Comparison of ENCODE assay signal across 8 cellular contexts in the genomic region with DNA sequence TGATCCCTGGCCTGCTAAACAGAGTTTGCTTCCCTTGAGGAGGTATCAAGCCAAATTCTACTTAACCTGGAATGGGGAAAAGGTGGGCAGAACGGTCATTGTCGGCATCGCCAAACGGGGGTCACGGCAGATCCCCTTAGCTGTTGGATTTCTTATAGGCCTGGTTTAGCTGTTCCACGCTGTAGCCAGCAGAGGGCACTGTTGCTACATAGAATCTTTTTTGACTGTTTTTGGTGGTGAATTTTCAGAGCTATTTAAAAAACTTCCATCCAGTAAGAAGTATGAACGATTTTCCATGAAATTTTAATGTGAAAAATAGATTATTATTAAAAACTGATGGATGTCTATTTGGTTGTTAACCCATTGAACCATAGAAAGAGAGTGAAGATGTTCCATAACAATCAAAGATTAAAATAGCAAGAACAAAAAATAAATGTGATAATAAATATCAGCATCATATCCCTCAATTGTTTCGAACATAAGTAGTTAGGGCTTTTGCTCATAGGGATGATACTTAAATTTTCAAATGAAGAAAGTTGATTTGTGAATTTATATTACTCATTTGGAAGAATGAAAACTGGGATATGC. TPM values are rescaled to one million over a fixed set of nuclear protein-coding genes. Genes with fewer than 3 reads are reported as not detected.
A peak's percentile ranks its signal among the peaks of the same experiment; 100 is the strongest.
DNase-seq lines count a peak whose midpoint lies in the region; ATAC-seq and TF ChIP-seq lines count a peak whose summit lies in the region.

No MANE protein-coding gene starts in this region.

- intact Hi-C loops in activated CD4-positive, alpha-beta T cell treated with anti-CD3 and anti-CD28 coated beads, Interleukin-2, amount 10 ng/mL, durations not matched to agents 24 days and 14 days (cut with micrococcal nuclease), result loop anchor here (5.0 to 10.0 kb wide), 2 partner anchors 149 to 511 kb away; no protein-coding TSS in a partner anchor

- DNase-seq in GM06990 (ENCODE audit: extremely low read depth, insufficient read length) (no peak), MG63 (peak; percentile 11), fibroblast of lung (ENCODE audit: low read depth in 2 of 2) (peak; percentile 49 to 76)
- peak; percentile 76 for DNase-seq in activated CD4-positive, alpha-beta T cell treated with anti-CD3 and anti-CD28 coated beads, Interleukin-2, amount 10 ng/mL, durations not matched to agents 24 days and 14 days
- DNase-seq in naive thymus-derived CD8-positive, alpha-beta T cell, result peak in 9 of 10 donors; percentile 3 to 65 (median 31)

- H3K27ac Mint-ChIP-seq in activated CD4-positive, alpha-beta T cell treated with anti-CD3 and anti-CD28 coated beads, Interleukin-2, amount 10 ng/mL, durations not matched to agents 24 days and 14 days, result no peak overlapping the region
- H3K27ac Mint-ChIP-seq in naive thymus-derived CD8-positive, alpha-beta T cell, result no peak overlapping the region

- peak overlapping the region; percentile 82 for H3K4me3 ChIP-seq in ACC112 (ENCODE audit: low read depth, low read length)
- H3K4me3 ChIP-seq in GM06990 (replicated peaks; ENCODE audit: low read depth, low read length), result no peak overlapping the region
- H3K4me3 ChIP-seq in MG63, result peak overlapping the region; percentile 52; the same call in 1 of the 2 replicates
- peak overlapping the region; percentile 57 to 77 (median 64) for H3K4me3 ChIP-seq in fibroblast of lung (replicated peaks in 1 of 4; ENCODE audit: control extremely low read depth in 1 of 4, insufficient read depth in 1 of 4, low read depth in 3 of 4, low read length in 4 of 4)

- peaks cover 3% of the 10 kb centered on the region for H3K4me1 Mint-ChIP-seq in activated CD4-positive, alpha-beta T cell treated with anti-CD3 and anti-CD28 coated beads, Interleukin-2, amount 10 ng/mL, durations not matched to agents 24 days and 14 days
- peaks cover 4 to 20% (median 7%) of the 10 kb centered on the region in 4 donors for H3K4me1 Mint-ChIP-seq in naive thymus-derived CD8-positive, alpha-beta T cell

- H3K79me2 ChIP-seq in ACC112 (ENCODE audit: control insufficient read depth, insufficient read depth, low read length, unreplicated experiment) (peaks cover 23% of the 10 kb centered on the region), fibroblast of lung (ENCODE audit: control insufficient read depth, insufficient read depth, low read length) (peaks cover 10% of the 10 kb centered on the region)

- H3K9ac ChIP-seq in fibroblast of lung (ENCODE audit: insufficient read depth, low read length), result peak overlapping the region; percentile 23

- peak; percentile 89 for TF ChIP-seq CTCF in GM06990 (IDR thresholded peaks at IDR 0.05; ENCODE audit: insufficient read depth, low read length, poor library complexity, severe bottlenecking)
- peak; percentile 61 to 67 for TF ChIP-seq CTCF in fibroblast of lung (conservative IDR thresholded peaks at IDR 0.05 in 1 of 2, IDR thresholded peaks at IDR 0.05 in 1 of 2; ENCODE audit: low read depth in 1 of 2, low read length in 2 of 2)

- peaks cover 14% of the 10 kb centered on the region for H3K27me3 Mint-ChIP-seq in activated CD4-positive, alpha-beta T cell treated with anti-CD3 and anti-CD28 coated beads, Interleukin-2, amount 10 ng/mL, durations not matched to agents 24 days and 14 days
- peaks cover 4 to 19% (median 9%) of the 10 kb centered on the region in 5 donors for H3K27me3 Mint-ChIP-seq in naive thymus-derived CD8-positive, alpha-beta T cell

- H4K20me1 ChIP-seq in fibroblast of lung (ENCODE audit: control insufficient read depth, extremely low read depth, insufficient read depth, low read length), result no peaks in the 10 kb centered on the region

- ATAC-seq in naive thymus-derived CD8-positive, alpha-beta T cell, result no peak
- ATAC-seq in GM21381 (IDR thresholded peaks at IDR 0.05; ENCODE audit: unreplicated experiment), result no peak
- no peak for ATAC-seq in GM19452 (IDR thresholded peaks at IDR 0.05; ENCODE audit: unreplicated experiment)

- H3K27ac ChIP-seq in ACC112 (ENCODE audit: low read depth, low read length), result peak overlapping the region; percentile 82; the same call in 1 of the 2 replicates
- H3K27ac ChIP-seq in fibroblast of lung (ENCODE audit: insufficient read depth, low read length), result peak overlapping the region; percentile 14

- H2AFZ ChIP-seq in ACC112 (ENCODE audit: low read length, unreplicated experiment), result no peak overlapping the region
- peak overlapping the region; percentile 49 for H2AFZ ChIP-seq in fibroblast of lung (ENCODE audit: low read length)

- peak overlapping the region; percentile 58 for H3K4me3 Mint-ChIP-seq in activated CD4-positive, alpha-beta T cell treated with anti-CD3 and anti-CD28 coated beads, Interleukin-2, amount 10 ng/mL, durations not matched to agents 24 days and 14 days
- H3K4me3 Mint-ChIP-seq in naive thymus-derived CD8-positive, alpha-beta T cell, result peak overlapping the region in 9 of 10 donors; percentile 20 to 81 (median 48)

- H3K9me3 Mint-ChIP-seq in activated CD4-positive, alpha-beta T cell treated with anti-CD3 and anti-CD28 coated beads, Interleukin-2, amount 10 ng/mL, durations not matched to agents 24 days and 14 days, result no peaks in the 10 kb centered on the region
- no peaks in the 10 kb centered on the region for H3K9me3 Mint-ChIP-seq in naive thymus-derived CD8-positive, alpha-beta T cell

- no peaks in the 10 kb centered on the region for H3K36me3 Mint-ChIP-seq in activated CD4-positive, alpha-beta T cell treated with anti-CD3 and anti-CD28 coated beads, Interleukin-2, amount 10 ng/mL, durations not matched to agents 24 days and 14 days (ENCODE audit: low read depth)
- H3K36me3 Mint-ChIP-seq in naive thymus-derived CD8-positive, alpha-beta T cell, result no peaks in the 10 kb centered on the region

- H3K9me3 ChIP-seq in MG63 (no peaks in the 10 kb centered on the region), fibroblast of lung (ENCODE audit: control insufficient read depth, insufficient read depth, low read depth, low read length) (no peaks in the 10 kb centered on the region)

- H3K4me2 ChIP-seq in fibroblast of lung (ENCODE audit: extremely low read depth, insufficient read depth, low read length), result peak overlapping the region; percentile 58

- H3K27me3 ChIP-seq in ACC112 (ENCODE audit: insufficient read depth, low read length), result no peaks in the 10 kb centered on the region
- no peaks in the 10 kb centered on the region; the same call in 1 of the 2 replicates for H3K27me3 ChIP-seq in GM06990 (replicated peaks; ENCODE audit: control insufficient read depth, insufficient read depth, low read length)
- H3K27me3 ChIP-seq in MG63, result no peaks in the 10 kb centered on the region
- no peaks in the 10 kb centered on the region for H3K27me3 ChIP-seq in fibroblast of lung (ENCODE audit: control insufficient read depth, insufficient read depth, low read length)

- H3K4me1 ChIP-seq in ACC112 (ENCODE audit: control insufficient read depth, insufficient read depth, low read length, unreplicated experiment), result no peaks in the 10 kb centered on the region
- H3K4me1 ChIP-seq in fibroblast of lung (ENCODE audit: control insufficient read depth, extremely low read depth, insufficient read depth, low read length), result no peaks in the 10 kb centered on the region

- no peaks in the 10 kb centered on the region for H3K36me3 ChIP-seq in ACC112 (ENCODE audit: insufficient read depth, low read length)
- no peaks in the 10 kb centered on the region for H3K36me3 ChIP-seq in GM06990 (ENCODE audit: control insufficient read depth, insufficient read depth, low read length)
- no peaks in the 10 kb centered on the region for H3K36me3 ChIP-seq in MG63
- no peaks in the 10 kb centered on the region for H3K36me3 ChIP-seq in fibroblast of lung (ENCODE audit: control insufficient read depth, insufficient read depth, low read length)

- POLR2A ChIA-PET in naive thymus-derived CD8-positive, alpha-beta T cell (lab: Charles Lee), result no interaction called here

RNA-seq across cellular contexts. Expression of a gene that starts 56.6 kb away (rescaled TPM):
- 1.6 and 2.5 TPM in 2 replicates for total RNA-seq in MG63 (2014; rRNA removed; shearing (Covaris generic); ENCODE audit: low replicate concordance)
- 5.1 and 5.8 TPM in 2 replicates for total RNA-seq in activated CD4-positive, alpha-beta T cell treated with anti-CD3 and anti-CD28 coated beads, Interleukin-2, amount 10 ng/mL, durations not matched to agents 24 days and 14 days
- 2.1 and 6.9 TPM in 2 replicates for total RNA-seq in fibroblast of lung
- polyA plus RNA-seq in fibroblast of lung, result 75.7 and 82.5 TPM in 2 replicates
- polyA plus RNA-seq in fibroblast of lung (2012), result 17.9 and 22.4 TPM in 2 replicates
- 30.0 and 33.6 TPM in 2 replicates for polyA minus RNA-seq in fibroblast of lung (ENCODE audit: low replicate concordance)
- total RNA-seq in naive thymus-derived CD8-positive, alpha-beta T cell, result not detected
- polyA plus RNA-seq in naive thymus-derived CD8-positive, alpha-beta T cell, result under 1 TPM in 1 of 3 donors, not detected in 2; 0.31 TPM
